14 cellular contexts compared by ENCODE assay signal in genomic region chr11:46249103-46249942, GRCh38. TPM values are rescaled to one million over a fixed set of nuclear protein-coding genes. Genes with fewer than 3 reads are reported as not detected.
DNase-seq lines count a peak whose midpoint lies in the region; ATAC-seq and TF ChIP-seq lines count a peak whose summit lies in the region.
"Had no signal": no experiment of that assay in that cellular context is flagged by ENCODE, and none has a peak within 500 bp of the region (broad histone marks: within the 10 kb centered on the region; RNA-seq: fewer than 3 reads in every experiment).

No MANE protein-coding gene starts in this region.

- no peak for TF ChIP-seq CTCF in WTC11 (IDR thresholded peaks at IDR 0.05)

- intact Hi-C loops in cardiac septum (cut with DNase I), result no loop called here

- peaks cover 27% of the 10 kb centered on the region for H3K4me1 ChIP-seq in HUES6 (ENCODE audit: control insufficient read depth, insufficient read depth, low read length)

- POLR2A ChIA-PET in WTC11 (lab: Charles Lee), result interaction anchor here (0.5 to 1.2 kb wide), 6 partner anchors 11 to 95 kb away, joined by 3 to 5 read pairs (median 4); no protein-coding TSS in a partner anchor

- no peaks in the 10 kb centered on the region for H3K36me3 Mint-ChIP-seq in WTC11
- H3K36me3 Mint-ChIP-seq: CD14-positive monocyte had no signal

- 0 out of 2 replicates have a peak, but pooled peaks have one; percentile 10 for ATAC-seq in WTC11
- no peak for ATAC-seq in GM21529 (IDR thresholded peaks at IDR 0.05; ENCODE audit: unreplicated experiment)
- no peak for ATAC-seq in HG02763 (IDR thresholded peaks at IDR 0.05; ENCODE audit: unreplicated experiment)

- H3K9me3 ChIP-seq in HUES6 (ENCODE audit: control insufficient read depth, insufficient read depth, low read depth, low read length), result no peaks in the 10 kb centered on the region

- H3K9me3 Mint-ChIP-seq in WTC11, result no peaks in the 10 kb centered on the region
- H3K9me3 Mint-ChIP-seq: activated T-cell treated with anti-CD3 and anti-CD28 coated beads, Interleukin-2, amount 50 U/mL, for 4 hours; CD14-positive monocyte had no signal

- H3K4me1 Mint-ChIP-seq in WTC11, result peaks cover 23% of the 10 kb centered on the region

- H3K36me3 ChIP-seq in HUES6 (ENCODE audit: control insufficient read depth, insufficient read depth, low read length), result no peaks in the 10 kb centered on the region

- H3K9ac ChIP-seq in HUES6 (ENCODE audit: low read length), result peak overlapping the region; percentile 15

- peak overlapping the region; percentile 73 for H3K27ac ChIP-seq in HUES6 (ENCODE audit: low read depth, low read length)

- CTCF ChIA-PET in WTC11 (lab: Charles Lee), result interaction anchor here (0.7 to 3.0 kb wide), 13 partner anchors 9 to 115 kb away, joined by 3 to 21 read pairs (median 4); partner anchors contain the start of gene CREB3L1

- H3K4me3 Mint-ChIP-seq in WTC11, result no peak overlapping the region
- H3K4me3 Mint-ChIP-seq: activated T-cell treated with anti-CD3 and anti-CD28 coated beads, Interleukin-2, amount 50 U/mL, for 4 hours; CD14-positive monocyte had no signal

- no peaks in the 10 kb centered on the region for H3K27me3 ChIP-seq in HUES6 (ENCODE audit: control insufficient read depth, insufficient read depth, low read length)

- peak overlapping the region; percentile 9; the same call in 1 of the 2 replicates for H3K27ac Mint-ChIP-seq in WTC11

- DNase-seq in AG08396 (ENCODE audit: low spot score), result peak; percentile 29
- no peak for DNase-seq in WTC11 (ENCODE audit: low spot score)
- DNase-seq in inferior parietal cortex (ENCODE audit: extremely low spot score), result peak; percentile 35
- no peak for DNase-seq in activated T-cell treated with anti-CD3 and anti-CD28 coated beads, Interleukin-2, amount 50 U/mL, for 48 hours
- no peak for DNase-seq in cardiac septum (ENCODE audit: low spot score)
- DNase-seq: activated T-cell treated with anti-CD3 and anti-CD28 coated beads, Interleukin-2, amount 50 U/mL, for 4 hours; effector CD4-positive, alpha-beta T cell; GOT3; kidney; T-helper 2 cell had no signal

- H3K27me3 Mint-ChIP-seq in WTC11 (ENCODE audit: low read depth), result peaks cover 2% of the 10 kb centered on the region; the same call in 1 of the 2 replicates

- no peak overlapping the region; the same call in 1 of the 2 replicates for H3K4me3 ChIP-seq in HUES6 (ENCODE audit: low read depth, low read length)

TF ChIP-seq in WTC11, 78 proteins besides CTCF, POLR2A, EP300 and RAD21:
- no peak for TF ChIP-seq ZNF671 (CRISPR knock-in tag; IDR thresholded peaks at IDR 0.05)
- no peak for TF ChIP-seq PREB (CRISPR knock-in tag; IDR thresholded peaks at IDR 0.05; ENCODE audit: borderline replicate concordance)
- peak; percentile 24; the same call in 1 of the 2 replicates for TF ChIP-seq NFYB (CRISPR knock-in tag; conservative IDR thresholded peaks at IDR 0.05; ENCODE audit: low read depth)
- TF ChIP-seq IRF2 (CRISPR knock-in tag; IDR thresholded peaks at IDR 0.05; ENCODE audit: borderline replicate concordance, low read depth), result no peak

RNA-seq across cellular contexts. Expression of gene CREB3L1, which starts 28.1 kb away (rescaled TPM):
- total RNA-seq in WTC11 (2021) (10.9 to 12.6 TPM (median 11.4 TPM) in 3 replicates), cardiac septum (8.6 TPM)

Comparison
In these comparisons a context has a peak if more than half of its experiments do, and no peak if none do; other contexts are left out.
1. DNase-seq: peak in AG08396 (single experiment) and inferior parietal cortex (single experiment); none in WTC11 (single experiment), activated T-cell treated with anti-CD3 and anti-CD28 coated beads, Interleukin-2, amount 50 U/mL, for 48 hours (0 of 2) and cardiac septum (single experiment).